41 cellular contexts compared by ENCODE assay signal in the genomic region with DNA sequence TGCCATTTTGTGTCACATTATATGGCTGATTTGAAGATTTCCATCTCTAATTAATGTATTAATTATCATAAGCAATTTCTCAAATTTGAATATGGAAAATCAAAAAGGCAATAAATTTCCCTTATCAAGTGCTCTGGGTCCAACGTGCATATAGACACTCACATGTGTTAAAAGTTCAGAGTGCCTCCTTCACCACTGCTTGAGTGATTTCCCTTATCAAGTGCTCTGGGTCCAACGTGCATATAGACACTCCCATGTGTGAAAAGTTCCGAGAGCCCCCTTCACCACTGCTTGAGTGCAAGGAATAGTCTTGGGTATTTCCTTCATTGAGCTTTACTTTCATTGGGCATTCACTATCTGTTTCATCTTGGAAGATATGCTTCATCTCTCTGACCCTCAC.
"Had no signal": no experiment of that assay in that cellular context is flagged by ENCODE, and none has a peak within 500 bp of the region (broad histone marks: within the 10 kb centered on the region; RNA-seq: fewer than 3 reads in every experiment).

No MANE protein-coding gene starts in this region.

- H3K4me3 ChIP-seq: adrenal gland, ascending aorta, body of pancreas, breast epithelium, cardiac muscle cell had no signal

- H3K36me3 ChIP-seq: adrenal gland, ascending aorta, brain microvascular endothelial cell, breast epithelium, cardiac muscle cell had no signal

- H3K4me1 ChIP-seq: adrenal gland, ascending aorta, body of pancreas, breast epithelium had no signal

- H3K36me3 Mint-ChIP-seq: activated naive CD4-positive, alpha-beta T cell treated with anti-CD3 and anti-CD28 coated beads, Interleukin-2, amount 10 ng/mL, durations not matched to agents 7 days and 5 days; activated naive CD4-positive, alpha-beta T cell treated with anti-CD3 and anti-CD28 coated beads, Interleukin-2, amount 50 U/mL, for 24 hours; activated naive CD4-positive, alpha-beta T cell treated with anti-CD3 and anti-CD28 coated beads, Interleukin-2, amount 50 U/mL, for 72 hours; activated naive CD8-positive, alpha-beta T cell; activated naive CD8-positive, alpha-beta T cell treated with anti-CD3 and anti-CD28 coated beads for 36 hours; activated naive CD8-positive, alpha-beta T cell treated with anti-CD3 and anti-CD28 coated beads, Interleukin-2, amount 10 ng/mL, durations not matched to agents 7 days and 5 days; brain had no signal

- H3K4me1 Mint-ChIP-seq: activated naive CD4-positive, alpha-beta T cell treated with anti-CD3 and anti-CD28 coated beads, Interleukin-2, amount 10 ng/mL, durations not matched to agents 7 days and 5 days; activated naive CD4-positive, alpha-beta T cell treated with anti-CD3 and anti-CD28 coated beads, Interleukin-2, amount 50 U/mL, for 24 hours; activated naive CD8-positive, alpha-beta T cell treated with anti-CD3 and anti-CD28 coated beads for 36 hours; activated naive CD8-positive, alpha-beta T cell treated with anti-CD3 and anti-CD28 coated beads, Interleukin-2, amount 10 ng/mL, durations not matched to agents 7 days and 5 days; activated naive CD8-positive, alpha-beta T cell treated with anti-CD3 and anti-CD28 coated beads, Interleukin-2, amount 50 U/mL, for 24 hours; activated T-helper 17 cell treated with anti-CD3 and anti-CD28 coated beads, Interleukin-2, amount 50 U/mL, for 72 hours; brain; central memory CD8-positive, alpha-beta T cell had no signal

- H3K27me3 ChIP-seq: adrenal gland, ascending aorta, body of pancreas, brain microvascular endothelial cell, breast epithelium had no signal

- H3K27ac Mint-ChIP-seq: activated naive CD4-positive, alpha-beta T cell treated with anti-CD3 and anti-CD28 coated beads for 36 hours; activated naive CD4-positive, alpha-beta T cell treated with anti-CD3 and anti-CD28 coated beads, Interleukin-2, amount 10 ng/mL, durations not matched to agents 7 days and 5 days; activated naive CD4-positive, alpha-beta T cell treated with anti-CD3 and anti-CD28 coated beads, Interleukin-2, amount 50 U/mL, for 24 hours; activated naive CD4-positive, alpha-beta T cell treated with anti-CD3 and anti-CD28 coated beads, Interleukin-2, amount 50 U/mL, for 72 hours; activated naive CD8-positive, alpha-beta T cell; activated naive CD8-positive, alpha-beta T cell treated with anti-CD3 and anti-CD28 coated beads for 36 hours; activated naive CD8-positive, alpha-beta T cell treated with anti-CD3 and anti-CD28 coated beads, Interleukin-2, amount 10 ng/mL, durations not matched to agents 7 days and 5 days; activated naive CD8-positive, alpha-beta T cell treated with anti-CD3 and anti-CD28 coated beads, Interleukin-2, amount 50 U/mL, for 24 hours; activated T-cell treated with anti-CD3 and anti-CD28 coated beads, Interleukin-2, amount 50 U/mL, for 24 hours; activated T-cell treated with anti-CD3 and anti-CD28 coated beads, Interleukin-2, amount 50 U/mL, for 72 hours; activated T-helper 1 cell treated with anti-CD3 and anti-CD28 coated beads, Interleukin-12 subunit alpha, Interleukin-12 subunit beta, Interleukin-2, Interleukin-4 antibody, amounts not matched to agents 30 ng/mL and 10 ng/mL and 1 ng/mL, durations not matched to agents 14 hours and 24 hours and 36 hours; activated T-helper 17 cell treated with anti-CD3 and anti-CD28 coated beads, Interleukin-2, amount 50 U/mL, for 72 hours; activated T-helper 2 cell treated with anti-CD3 and anti-CD28 coated beads, Interferon-gamma antibody, Interleukin-2, Interleukin-4, amounts not matched to agents 10 μg/mL and 5 μg/mL and 100 μg/mL, durations not matched to agents 14 hours and 24 hours and 36 hours; brain had no signal

- H3K27me3 Mint-ChIP-seq: activated naive CD4-positive, alpha-beta T cell treated with anti-CD3 and anti-CD28 coated beads, Interleukin-2, amount 10 ng/mL, durations not matched to agents 7 days and 5 days; activated naive CD4-positive, alpha-beta T cell treated with anti-CD3 and anti-CD28 coated beads, Interleukin-2, amount 50 U/mL, for 24 hours; activated naive CD8-positive, alpha-beta T cell; activated naive CD8-positive, alpha-beta T cell treated with anti-CD3 and anti-CD28 coated beads for 36 hours; activated naive CD8-positive, alpha-beta T cell treated with anti-CD3 and anti-CD28 coated beads, Interleukin-2, amount 10 ng/mL, durations not matched to agents 7 days and 5 days; activated naive CD8-positive, alpha-beta T cell treated with anti-CD3 and anti-CD28 coated beads, Interleukin-2, amount 50 U/mL, for 24 hours; activated T-cell treated with anti-CD3 and anti-CD28 coated beads, Interleukin-2, amount 50 U/mL, for 24 hours; activated T-helper 17 cell treated with anti-CD3 and anti-CD28 coated beads, Interleukin-2, amount 50 U/mL, for 72 hours; central memory CD8-positive, alpha-beta T cell had no signal

- H3K9me3 Mint-ChIP-seq: activated naive CD4-positive, alpha-beta T cell treated with anti-CD3 and anti-CD28 coated beads, Interleukin-2, amount 50 U/mL, for 24 hours; brain had no signal

- DNase-seq: activated effector memory CD4-positive, alpha-beta T cell treated with anti-CD3 and anti-CD28 coated beads, Interleukin-2, amount 50 U/mL, for 16 hours; activated effector memory CD4-positive, alpha-beta T cell treated with Interleukin-2 at 50 U/mL for 16 hours; activated gamma-delta T cell; activated gamma-delta T cell treated with Interleukin-2 at 50 U/mL for 16 hours; activated naive CD4-positive, alpha-beta T cell; activated naive CD4-positive, alpha-beta T cell treated with anti-CD3 and anti-CD28 coated beads for 36 hours; activated naive CD4-positive, alpha-beta T cell treated with anti-CD3 and anti-CD28 coated beads, Interleukin-2, amount 10 ng/mL, durations not matched to agents 7 days and 5 days; activated naive CD4-positive, alpha-beta T cell treated with anti-CD3 and anti-CD28 coated beads, Interleukin-2, amount 50 U/mL, for 16 hours; activated naive CD4-positive, alpha-beta T cell treated with Interleukin-2 at 50 U/mL for 16 hours; activated naive CD8-positive, alpha-beta T cell treated with anti-CD3 and anti-CD28 coated beads for 36 hours; activated naive CD8-positive, alpha-beta T cell treated with anti-CD3 and anti-CD28 coated beads, Interleukin-2, amount 10 ng/mL, durations not matched to agents 7 days and 5 days; activated naive CD8-positive, alpha-beta T cell treated with anti-CD3 and anti-CD28 coated beads, Interleukin-2, amount 50 U/mL, for 24 hours; activated T-cell treated with anti-CD3 and anti-CD28 coated beads for 4 hours; activated T-cell treated with anti-CD3 and anti-CD28 coated beads, Interleukin-2, amount 50 U/mL, for 1 hour; activated T-cell treated with anti-CD3 and anti-CD28 coated beads, Interleukin-2, amount 50 U/mL, for 24 hours; activated T-cell treated with anti-CD3 and anti-CD28 coated beads, Interleukin-2, amount 50 U/mL, for 4 hours; activated T-cell treated with anti-CD3 and anti-CD28 coated beads, Interleukin-2, amount 50 U/mL, for 48 hours; activated T-cell treated with anti-CD3 and anti-CD28 coated beads, Interleukin-2, amount 50 U/mL, for 72 hours; adrenal gland; amniotic stem cell; amygdala; anterior cingulate cortex; aorta; body of pancreas; brain microvascular endothelial cell; caudate nucleus; central memory CD4-positive, alpha-beta T cell; cerebellar nuclear complex had no signal

- H3K4me3 Mint-ChIP-seq: activated naive CD4-positive, alpha-beta T cell treated with anti-CD3 and anti-CD28 coated beads for 36 hours; activated naive CD4-positive, alpha-beta T cell treated with anti-CD3 and anti-CD28 coated beads, Interleukin-2, amount 10 ng/mL, durations not matched to agents 7 days and 5 days; activated naive CD4-positive, alpha-beta T cell treated with anti-CD3 and anti-CD28 coated beads, Interleukin-2, amount 50 U/mL, for 24 hours; activated naive CD8-positive, alpha-beta T cell; activated naive CD8-positive, alpha-beta T cell treated with anti-CD3 and anti-CD28 coated beads for 36 hours; activated naive CD8-positive, alpha-beta T cell treated with anti-CD3 and anti-CD28 coated beads, Interleukin-2, amount 10 ng/mL, durations not matched to agents 7 days and 5 days; activated naive CD8-positive, alpha-beta T cell treated with anti-CD3 and anti-CD28 coated beads, Interleukin-2, amount 50 U/mL, for 24 hours; activated T-cell treated with anti-CD3 and anti-CD28 coated beads, Interleukin-2, amount 50 U/mL, for 24 hours; activated T-cell treated with anti-CD3 and anti-CD28 coated beads, Interleukin-2, amount 50 U/mL, for 4 hours; activated T-cell treated with anti-CD3 and anti-CD28 coated beads, Interleukin-2, amount 50 U/mL, for 72 hours; activated T-helper 1 cell treated with anti-CD3 and anti-CD28 coated beads, Interleukin-12 subunit alpha, Interleukin-12 subunit beta, Interleukin-2, Interleukin-4 antibody, amounts not matched to agents 30 ng/mL and 10 ng/mL and 1 ng/mL, durations not matched to agents 14 hours and 24 hours and 36 hours; activated T-helper 17 cell treated with anti-CD3 and anti-CD28 coated beads, Interleukin-2, amount 50 U/mL, for 72 hours; brain; central memory CD8-positive, alpha-beta T cell had no signal

- H3K27ac ChIP-seq: adrenal gland, ascending aorta, body of pancreas, brain microvascular endothelial cell, breast epithelium, cardiac muscle cell had no signal

- FAIRE-seq: astrocyte, bronchial epithelial cell had no signal

- H3K9me3 ChIP-seq: adrenal gland, ascending aorta, body of pancreas, breast epithelium had no signal
